In the genomic region with DNA sequence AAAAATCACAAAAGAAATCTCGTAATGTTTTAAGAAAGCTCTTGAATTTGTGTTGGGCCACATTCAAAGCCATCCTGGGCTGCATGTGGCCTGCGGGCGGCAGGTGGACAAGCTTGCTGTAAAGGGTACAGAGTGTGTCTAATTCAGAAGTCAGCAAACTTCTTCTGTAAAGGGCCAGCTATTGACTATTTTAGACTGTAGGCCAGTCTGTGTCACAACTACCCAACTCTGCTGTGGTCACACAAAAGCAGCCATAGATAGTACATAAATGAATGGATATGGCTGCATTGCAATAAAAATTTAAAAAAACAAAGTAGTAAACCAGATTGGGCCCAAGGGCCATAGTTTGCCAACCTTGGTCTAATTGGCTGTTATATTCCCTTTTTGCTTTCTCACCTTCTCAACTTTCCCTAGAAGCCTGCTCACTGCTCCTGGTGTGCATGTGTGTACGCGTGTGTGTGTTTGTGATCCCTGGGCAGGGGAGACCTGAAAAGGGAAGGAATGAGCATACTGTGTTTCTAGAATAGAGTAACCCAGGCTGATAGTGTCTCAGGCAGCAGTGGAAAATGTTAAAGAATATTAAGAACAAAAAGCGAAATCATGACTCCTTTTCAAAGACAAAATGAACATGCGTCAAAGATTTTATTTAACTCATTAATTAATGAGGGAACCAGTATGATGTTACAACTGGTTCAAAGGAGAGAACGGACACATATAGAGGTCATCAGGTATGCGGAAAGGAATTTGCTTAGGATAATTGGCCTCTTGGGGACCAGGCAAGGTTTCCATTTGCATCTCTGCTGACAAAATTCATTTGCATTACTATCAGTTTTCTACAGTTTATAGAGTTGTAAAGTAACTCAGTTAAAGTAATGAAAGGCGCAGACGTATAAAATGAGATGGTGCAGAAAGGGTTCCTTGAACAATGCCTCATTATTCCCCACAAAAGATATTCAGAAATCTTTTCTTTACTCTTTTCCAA, we compare ENCODE assay signal across 18 cellular contexts.
"Had no signal": no experiment of that assay in that cellular context is flagged by ENCODE, and none has a peak within 500 bp of the region (broad histone marks: within the 10 kb centered on the region; RNA-seq: fewer than 3 reads in every experiment).

No MANE protein-coding gene starts in this region.

- DNase-seq: activated CD4-positive, alpha-beta T cell treated with anti-CD3 and anti-CD28 coated beads, Interleukin-2, amount 50 U/mL, for 1 hour; activated CD4-positive, CD25-positive, alpha-beta regulatory T cell; activated naive CD4-positive, alpha-beta T cell treated with anti-CD3 and anti-CD28 coated beads, Interleukin-2, amount 50 U/mL, for 16 hours; activated T-cell treated with anti-CD3 and anti-CD28 coated beads for 4 hours; adrenal gland; caudate nucleus; effector CD4-positive, alpha-beta T cell; gastrocnemius medialis; immature natural killer cell; left cardiac atrium; ovary; sigmoid colon; stimulated activated naive CD4-positive, alpha-beta T cell treated with Interleukin-2 at 50 U/mL for 16 hours; upper lobe of right lung had no signal

- H3K9me3 ChIP-seq: adrenal gland, gastrocnemius medialis, ovary, sigmoid colon, suprapubic skin, upper lobe of right lung had no signal

- H3K27ac ChIP-seq: adrenal gland, coronary artery, gastrocnemius medialis, ovary, sigmoid colon, suprapubic skin, upper lobe of right lung had no signal

- H3K36me3 ChIP-seq: adrenal gland, gastrocnemius medialis, ovary, sigmoid colon, suprapubic skin, upper lobe of right lung had no signal

- H3K4me1 Mint-ChIP-seq: activated T-helper 17 cell treated with anti-CD3 and anti-CD28 coated beads, Interleukin-2, amount 50 U/mL, for 72 hours; immature natural killer cell had no signal

- H3K4me1 ChIP-seq: adrenal gland, gastrocnemius medialis, sigmoid colon, upper lobe of right lung had no signal

- H3K4me3 Mint-ChIP-seq: activated T-helper 17 cell treated with anti-CD3 and anti-CD28 coated beads, Interleukin-2, amount 50 U/mL, for 72 hours; immature natural killer cell; T-helper 1 cell treated with Interleukin-12 subunit alpha and Interleukin-12 subunit beta and Interleukin-4 antibody, amounts not matched to agents 30 μg/mL and 1 μg/mL, for 36 hours had no signal

- H3K27me3 ChIP-seq: adrenal gland, gastrocnemius medialis, ovary, sigmoid colon, suprapubic skin, upper lobe of right lung had no signal

- H3K36me3 Mint-ChIP-seq: immature natural killer cell had no signal

- H3K4me3 ChIP-seq: adrenal gland, coronary artery, gastrocnemius medialis, ovary, sigmoid colon, suprapubic skin, upper lobe of right lung had no signal

- ATAC-seq: activated T-helper 17 cell treated with anti-CD3 and anti-CD28 coated beads, Interleukin-2, amount 50 U/mL, for 72 hours; gastrocnemius medialis; left cardiac atrium; upper lobe of right lung had no signal

- H3K27ac Mint-ChIP-seq: activated T-helper 17 cell treated with anti-CD3 and anti-CD28 coated beads, Interleukin-2, amount 50 U/mL, for 72 hours; immature natural killer cell; T-helper 1 cell treated with Interleukin-12 subunit alpha and Interleukin-12 subunit beta and Interleukin-4 antibody, amounts not matched to agents 30 μg/mL and 1 μg/mL, for 36 hours had no signal
